8 cellular contexts compared by ENCODE assay signal in the genomic region with DNA sequence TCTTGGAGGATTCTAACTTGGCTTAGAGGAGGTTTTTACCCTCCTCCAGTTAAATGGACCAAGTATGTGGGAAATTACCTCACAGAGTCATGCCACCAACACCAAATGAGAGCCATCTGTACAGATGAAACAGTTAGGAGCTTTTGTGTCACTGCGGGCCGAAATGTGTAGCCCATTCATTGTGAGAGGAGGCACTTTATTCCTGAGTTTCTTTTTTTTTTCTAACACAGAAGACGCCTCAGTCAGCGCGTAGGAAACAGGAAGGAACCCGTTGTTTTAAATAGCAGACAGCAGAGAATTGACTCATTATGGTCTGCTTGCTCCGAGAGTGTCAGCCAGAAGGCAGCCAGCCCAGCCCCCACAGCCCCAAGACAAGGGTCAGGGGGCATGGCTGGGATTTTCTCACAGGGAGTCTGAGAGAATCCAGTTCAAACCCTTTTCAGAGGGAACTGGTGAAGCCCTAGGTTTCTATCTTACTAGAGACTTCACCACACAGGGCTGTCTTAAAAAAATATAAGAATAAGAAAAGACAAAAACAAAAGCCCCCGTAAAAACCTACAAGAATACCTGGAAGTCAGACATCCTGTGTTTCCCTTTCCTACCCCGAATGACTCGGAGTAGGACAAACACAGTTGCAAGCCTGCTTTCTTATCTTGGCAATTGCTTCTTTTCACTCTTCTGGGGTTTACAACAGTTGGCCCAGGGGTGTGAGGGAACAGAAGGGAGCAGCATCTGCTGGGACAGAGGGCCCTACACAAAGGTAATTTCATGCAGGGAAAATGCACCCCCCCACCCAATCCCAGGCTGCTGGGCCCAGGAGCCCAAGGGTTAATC.
DNase-seq lines count a peak whose midpoint lies in the region; ATAC-seq and TF ChIP-seq lines count a peak whose summit lies in the region.

No MANE protein-coding gene starts in this region.

- TF ChIP-seq CTCF in Panc1 (IDR thresholded peaks at IDR 0.05) (no peak), MCF 10A (IDR thresholded peaks at IDR 0.05; ENCODE audit: unreplicated experiment) (no peak), kidney epithelial cell (IDR thresholded peaks at IDR 0.05; ENCODE audit: insufficient read depth, low read length, poor library complexity, severe bottlenecking) (no peak)

- peak overlapping the region; percentile 48; the same call in 1 of the 2 replicates for H3K27ac ChIP-seq in Panc1 (ENCODE audit: low read length)

- BruUV-seq in Panc1 (replicated peaks; lab: Mats Ljungman, UMichigan) (no TSS peak), MCF 10A (replicated peaks; lab: Mats Ljungman, UMichigan) (no TSS peak)

- H3K27me3 ChIP-seq in Panc1 (ENCODE audit: control insufficient read depth, insufficient read depth, low read length), result no peaks in the 10 kb centered on the region
- no peaks in the 10 kb centered on the region for H3K27me3 ChIP-seq in kidney epithelial cell (ENCODE audit: control insufficient read depth, insufficient read depth, low read length)

- H3K4me3 Mint-ChIP-seq in activated CD4-positive, alpha-beta T cell treated with anti-CD3 and anti-CD28 coated beads for 36 hours, result no peak overlapping the region
- H3K4me3 Mint-ChIP-seq in MCF 10A (ENCODE audit: unreplicated experiment), result no peak overlapping the region

- peaks cover 11% of the 10 kb centered on the region; the same call in 1 of the 2 replicates for H3K9me3 ChIP-seq in Panc1 (ENCODE audit: control insufficient read depth, insufficient read depth, low read depth, low read length)

- intact Hi-C loops in activated CD4-positive, alpha-beta T cell treated with anti-CD3 and anti-CD28 coated beads for 36 hours (cut with DNase I, micrococcal nuclease), result loop anchor here (1.0 to 10.0 kb wide), 7 partner anchors 38 to 1007 kb away; a partner anchor contains a TSS
- intact Hi-C loops in Panc1 (cut with micrococcal nuclease; ENCODE audit: unreplicated experiment) (loop anchor here (5.0 kb wide), 1 partner anchor 100 kb away; no protein-coding TSS in a partner anchor), MCF 10A (cut with micrococcal nuclease) (no loop called here)

- peaks cover 12% of the 10 kb centered on the region for H3K9me3 Mint-ChIP-seq in activated CD4-positive, alpha-beta T cell treated with anti-CD3 and anti-CD28 coated beads for 36 hours (ENCODE audit: low read depth)
- H3K9me3 Mint-ChIP-seq in MCF 10A (ENCODE audit: unreplicated experiment), result peaks cover 15% of the 10 kb centered on the region

- peaks cover 8% of the 10 kb centered on the region for H3K4me1 ChIP-seq in Panc1 (ENCODE audit: control insufficient read depth, insufficient read depth, low read length)

- peaks cover 24% of the 10 kb centered on the region for H3K4me1 Mint-ChIP-seq in activated CD4-positive, alpha-beta T cell treated with anti-CD3 and anti-CD28 coated beads for 36 hours
- H3K4me1 Mint-ChIP-seq in MCF 10A (ENCODE audit: insufficient read depth, unreplicated experiment), result peaks cover 13% of the 10 kb centered on the region

- POLR2A ChIA-PET in activated CD4-positive, alpha-beta T cell treated with anti-CD3 and anti-CD28 coated beads for 36 hours (lab: Charles Lee), result interaction anchor here (0.6 to 1.0 kb wide), 6 partner anchors 16 to 1175 kb away, joined by 3 to 14 read pairs (median 3); no protein-coding TSS in a partner anchor
- POLR2A ChIA-PET in Panc1 (lab: Charles Lee) (no interaction called here), MCF 10A (lab: Yijun Ruan, JAX) (no interaction called here)

- DNase-seq in activated CD4-positive, alpha-beta T cell treated with anti-CD3 and anti-CD28 coated beads for 36 hours, result peak; percentile 81
- no peak for DNase-seq in activated CD4-positive, alpha-beta T cell treated with anti-CD3 and anti-CD28 coated beads for 1 hour
- no peak for DNase-seq in Panc1 (ENCODE audit: low read depth, low spot score)
- peak; percentile 21 for DNase-seq in MCF 10A (ENCODE audit: unreplicated experiment)
- peak; percentile 37 for DNase-seq in kidney epithelial cell (ENCODE audit: low read depth)
- DNase-seq in stimulated activated CD4-positive, alpha-beta T cell treated with anti-CD3 and anti-CD28 coated beads, Interleukin-1b, Interleukin-23, amount 100 ng/mL, for 4 hours (ENCODE audit: low read depth in 2 of 2), result peak; percentile 5 to 33
- DNase-seq in central memory CD4-positive, alpha-beta T cell, result no peak

- H3K4me3 ChIP-seq in Panc1 (ENCODE audit: low read depth in 2 of 2, low read length in 2 of 2), result no peak overlapping the region
- H3K4me3 ChIP-seq in kidney epithelial cell (ENCODE audit: low read depth, low read length), result no peak overlapping the region

- no peaks in the 10 kb centered on the region for H3K27me3 Mint-ChIP-seq in activated CD4-positive, alpha-beta T cell treated with anti-CD3 and anti-CD28 coated beads for 36 hours
- no peaks in the 10 kb centered on the region for H3K27me3 Mint-ChIP-seq in MCF 10A (ENCODE audit: insufficient read depth, unreplicated experiment)

- CTCF ChIA-PET in activated CD4-positive, alpha-beta T cell treated with anti-CD3 and anti-CD28 coated beads for 36 hours (lab: Charles Lee), result interaction anchor here (0.7 kb wide), 1 partner anchor 140 kb away, joined by 4 read pairs; no protein-coding TSS in a partner anchor
- CTCF ChIA-PET in Panc1 (lab: Charles Lee), result no interaction called here
- CTCF ChIA-PET in MCF 10A (lab: Yijun Ruan, JAX), result no interaction called here

- peaks cover 5% of the 10 kb centered on the region for H3K36me3 Mint-ChIP-seq in activated CD4-positive, alpha-beta T cell treated with anti-CD3 and anti-CD28 coated beads for 36 hours (ENCODE audit: low read depth)
- no peaks in the 10 kb centered on the region for H3K36me3 Mint-ChIP-seq in MCF 10A (ENCODE audit: insufficient read depth, unreplicated experiment)

- in situ Hi-C loops in Panc1 (cut with HindIII; ENCODE audit: low pct_unique_long_range_greater_than_20kb, low sequenced_read_pairs), result no loop called here

- peak overlapping the region; percentile 83 for H3K27ac Mint-ChIP-seq in activated CD4-positive, alpha-beta T cell treated with anti-CD3 and anti-CD28 coated beads for 36 hours
- peak overlapping the region; percentile 15 for H3K27ac Mint-ChIP-seq in MCF 10A (ENCODE audit: low read depth, unreplicated experiment)

- H3K36me3 ChIP-seq in Panc1 (ENCODE audit: control insufficient read depth, insufficient read depth, low read length) (no peaks in the 10 kb centered on the region), kidney epithelial cell (ENCODE audit: control insufficient read depth, insufficient read depth, low read length) (no peaks in the 10 kb centered on the region)

- ATAC-seq in activated CD4-positive, alpha-beta T cell treated with anti-CD3 and anti-CD28 coated beads for 36 hours, result peak; percentile 95
- ATAC-seq in HG03060 (IDR thresholded peaks at IDR 0.05; ENCODE audit: low read depth, unreplicated experiment) (peak; percentile 83), Panc1 (peak; percentile 38; the same call in 1 of the 2 replicates)

Comparison
In these comparisons a context has a peak if more than half of its experiments do, and no peak if none do; other contexts are left out.
1. DNase-seq: peak in activated CD4-positive, alpha-beta T cell treated with anti-CD3 and anti-CD28 coated beads for 36 hours (single experiment), MCF 10A (single experiment), kidney epithelial cell (single experiment) and stimulated activated CD4-positive, alpha-beta T cell treated with anti-CD3 and anti-CD28 coated beads, Interleukin-1b, Interleukin-23, amount 100 ng/mL, for 4 hours (2 of 2); none in activated CD4-positive, alpha-beta T cell treated with anti-CD3 and anti-CD28 coated beads for 1 hour (single experiment), Panc1 (single experiment) and central memory CD4-positive, alpha-beta T cell (single experiment).
2. ATAC-seq: peak in every context shown above with its lines; median percentile 95 in activated CD4-positive, alpha-beta T cell treated with anti-CD3 and anti-CD28 coated beads for 36 hours; 83 in HG03060; 38 in Panc1.